10 cellular contexts compared by ENCODE assay signal in genomic region chr4:4395849-4396627, GRCh38. TPM values are rescaled to one million over a fixed set of nuclear protein-coding genes. Genes with fewer than 3 reads are reported as not detected.
DNase-seq lines count a peak whose midpoint lies in the region; ATAC-seq and TF ChIP-seq lines count a peak whose summit lies in the region.
"Had no signal": no experiment of that assay in that cellular context is flagged by ENCODE, and none has a peak within 500 bp of the region (broad histone marks: within the 10 kb centered on the region; RNA-seq: fewer than 3 reads in every experiment).

No MANE protein-coding gene starts in this region.

- H3K9me2 ChIP-seq in GM23338 (ENCODE audit: insufficient read depth): no peaks in the 10 kb centered on the region

- H3K4me3 ChIP-seq in GM23338: no peak overlapping the region

- peak overlapping the region; percentile 79 for H3K27ac ChIP-seq in GM23338 (ENCODE audit: low read depth)

- H3K79me2 ChIP-seq in GM23338 (replicated peaks; ENCODE audit: insufficient read depth): 0 out of 2 replicates have a peak, but pooled peaks cover 4% of the 10 kb centered on the region

- no peak overlapping the region for H3K4me2 ChIP-seq in GM23338

- no peaks in the 10 kb centered on the region for H3K27me3 ChIP-seq in GM23338 (ENCODE audit: insufficient read depth)

- no peak for TF ChIP-seq CTCF in GM23338 (conservative IDR thresholded peaks at IDR 0.05; ENCODE audit: low read depth in 2 of 2)

- H3K27me3 Mint-ChIP-seq in GM23338 (ENCODE audit: insufficient read depth, low read depth, poor library complexity) (peaks cover 18% of the 10 kb centered on the region), memory B cell (peaks cover 10% of the 10 kb centered on the region)
- no peaks in the 10 kb centered on the region for H3K27me3 Mint-ChIP-seq in activated CD8-positive, alpha-beta memory T cell treated with anti-CD3 and anti-CD28 coated beads, Interleukin-2, amount 10 ng/mL, durations not matched to agents 7 days and 5 days
- H3K27me3 Mint-ChIP-seq: stimulated activated naive CD8-positive, alpha-beta T cell treated with anti-CD3 and anti-CD28 coated beads, Interleukin-15, Interleukin-2, amounts not matched to agents 100 ng/mL and 50 ng/mL, for 24 hours had no signal

- H3F3A ChIP-seq in GM23338 (replicated peaks; ENCODE audit: low read depth): no peaks in the 10 kb centered on the region

- H3K36me3 ChIP-seq in GM23338 (ENCODE audit: insufficient read depth): no peaks in the 10 kb centered on the region

- peaks cover 24% of the 10 kb centered on the region for H3K4me1 Mint-ChIP-seq in GM23338
- peaks cover 3% of the 10 kb centered on the region for H3K4me1 Mint-ChIP-seq in memory B cell
- H3K4me1 Mint-ChIP-seq in activated CD8-positive, alpha-beta memory T cell treated with anti-CD3 and anti-CD28 coated beads, Interleukin-2, amount 10 ng/mL, durations not matched to agents 7 days and 5 days: no peaks in the 10 kb centered on the region

- H3K36me3 Mint-ChIP-seq in GM23338 (ENCODE audit: low read depth): peaks cover 60% of the 10 kb centered on the region
- no peaks in the 10 kb centered on the region for H3K36me3 Mint-ChIP-seq in memory B cell
- H3K36me3 Mint-ChIP-seq in activated CD8-positive, alpha-beta memory T cell treated with anti-CD3 and anti-CD28 coated beads, Interleukin-2, amount 10 ng/mL, durations not matched to agents 7 days and 5 days: peaks cover 2% of the 10 kb centered on the region

- peak overlapping the region; percentile 1; the same call in 1 of the 2 replicates for H3K27ac Mint-ChIP-seq in GM23338
- no peak overlapping the region for H3K27ac Mint-ChIP-seq in memory B cell
- no peak overlapping the region for H3K27ac Mint-ChIP-seq in activated CD8-positive, alpha-beta memory T cell treated with anti-CD3 and anti-CD28 coated beads, Interleukin-2, amount 10 ng/mL, durations not matched to agents 7 days and 5 days
- H3K27ac Mint-ChIP-seq: stimulated activated naive CD8-positive, alpha-beta T cell treated with anti-CD3 and anti-CD28 coated beads, Interleukin-15, Interleukin-2, amounts not matched to agents 100 ng/mL and 50 ng/mL, for 24 hours had no signal

- H3K4me3 Mint-ChIP-seq in GM23338 (no peak overlapping the region), memory B cell (peak overlapping the region; percentile 68)
- H3K4me3 Mint-ChIP-seq in activated CD8-positive, alpha-beta memory T cell treated with anti-CD3 and anti-CD28 coated beads, Interleukin-2, amount 10 ng/mL, durations not matched to agents 7 days and 5 days: no peak overlapping the region
- H3K4me3 Mint-ChIP-seq: stimulated activated naive CD8-positive, alpha-beta T cell treated with anti-CD3 and anti-CD28 coated beads, Interleukin-15, Interleukin-2, amounts not matched to agents 100 ng/mL and 50 ng/mL, for 24 hours had no signal

- CTCF ChIA-PET in activated CD8-positive, alpha-beta memory T cell treated with anti-CD3 and anti-CD28 coated beads, Interleukin-2, amount 10 ng/mL, durations not matched to agents 7 days and 5 days (lab: Charles Lee): no interaction called here

- DNase-seq in DMS79 treated with DMSO at 0.1 percent for 48 hours (lab: John Stamatoyannopoulos, UW) (peak; percentile 48), GM23338 (ENCODE audit: low spot score) (peak; percentile 55), OCI-M1 (lab: John Stamatoyannopoulos, UW) (peak; percentile 21), memory B cell (ENCODE audit: low spot score in 2 of 2) (no peak), NCI-H1930 (lab: John Stamatoyannopoulos, UW) (no peak)
- DNase-seq in stimulated activated naive CD4-positive, alpha-beta T cell treated with Interleukin-2 at 50 U/mL for 16 hours (lab: John Stamatoyannopoulos, UW): no peak
- no peak for DNase-seq in activated CD8-positive, alpha-beta memory T cell treated with anti-CD3 and anti-CD28 coated beads, Interleukin-2, amount 10 ng/mL, durations not matched to agents 7 days and 5 days

- H3K9me3 Mint-ChIP-seq in GM23338 (no peaks in the 10 kb centered on the region; the same call in 1 of the 3 replicates), memory B cell (peaks cover 4% of the 10 kb centered on the region)
- H3K9me3 Mint-ChIP-seq in activated CD8-positive, alpha-beta memory T cell treated with anti-CD3 and anti-CD28 coated beads, Interleukin-2, amount 10 ng/mL, durations not matched to agents 7 days and 5 days (ENCODE audit: low read depth): no peaks in the 10 kb centered on the region
- H3K9me3 Mint-ChIP-seq: immature natural killer cell; stimulated activated naive CD8-positive, alpha-beta T cell treated with anti-CD3 and anti-CD28 coated beads, Interleukin-15, Interleukin-2, amounts not matched to agents 100 ng/mL and 50 ng/mL, for 24 hours had no signal

- ATAC-seq in GM23338 (peak; percentile 71), memory B cell (ENCODE audit: low read depth) (peak; percentile 93), HG02763 (IDR thresholded peaks at IDR 0.05; ENCODE audit: unreplicated experiment) (no peak)
- no peak for ATAC-seq in activated CD8-positive, alpha-beta memory T cell treated with anti-CD3 and anti-CD28 coated beads, Interleukin-2, amount 10 ng/mL, durations not matched to agents 7 days and 5 days

- H2AFZ ChIP-seq in GM23338: no peak overlapping the region

- no peaks in the 10 kb centered on the region for H4K20me1 ChIP-seq in GM23338 (replicated peaks; ENCODE audit: insufficient read depth)

- peaks cover 18% of the 10 kb centered on the region for H3K4me1 ChIP-seq in GM23338 (ENCODE audit: insufficient read depth)

TF ChIP-seq in GM23338, 12 proteins besides CTCF, POLR2A, EP300 and RAD21 (continues in another document):
- TF ChIP-seq POLR2AphosphoS5 (IDR thresholded peaks at IDR 0.05; ENCODE audit: low read depth) (no peak), NANOG (IDR thresholded peaks at IDR 0.05; ENCODE audit: borderline replicate concordance) (no peak), ZNF114 (CRISPR knock-in tag; IDR thresholded peaks at IDR 0.05) (no peak), CREB1 (CRISPR knock-in tag; IDR thresholded peaks at IDR 0.05; ENCODE audit: low read depth) (no peak), EZH2 (IDR thresholded peaks at IDR 0.05; ENCODE audit: low read depth, unreplicated experiment) (no peak), JUNB (IDR thresholded peaks at IDR 0.05; ENCODE audit: unreplicated experiment) (no peak), EZH2phosphoT487 (IDR thresholded peaks at IDR 0.05; ENCODE audit: unreplicated experiment) (no peak)
- TF ChIP-seq, protein P1, sequence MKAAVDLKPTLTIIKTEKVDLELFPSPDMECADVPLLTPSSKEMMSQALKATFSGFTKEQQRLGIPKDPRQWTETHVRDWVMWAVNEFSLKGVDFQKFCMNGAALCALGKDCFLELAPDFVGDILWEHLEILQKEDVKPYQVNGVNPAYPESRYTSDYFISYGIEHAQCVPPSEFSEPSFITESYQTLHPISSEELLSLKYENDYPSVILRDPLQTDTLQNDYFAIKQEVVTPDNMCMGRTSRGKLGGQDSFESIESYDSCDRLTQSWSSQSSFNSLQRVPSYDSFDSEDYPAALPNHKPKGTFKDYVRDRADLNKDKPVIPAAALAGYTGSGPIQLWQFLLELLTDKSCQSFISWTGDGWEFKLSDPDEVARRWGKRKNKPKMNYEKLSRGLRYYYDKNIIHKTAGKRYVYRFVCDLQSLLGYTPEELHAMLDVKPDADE (IDR thresholded peaks at IDR 0.05): no peak
- TF ChIP-seq, protein P2, sequence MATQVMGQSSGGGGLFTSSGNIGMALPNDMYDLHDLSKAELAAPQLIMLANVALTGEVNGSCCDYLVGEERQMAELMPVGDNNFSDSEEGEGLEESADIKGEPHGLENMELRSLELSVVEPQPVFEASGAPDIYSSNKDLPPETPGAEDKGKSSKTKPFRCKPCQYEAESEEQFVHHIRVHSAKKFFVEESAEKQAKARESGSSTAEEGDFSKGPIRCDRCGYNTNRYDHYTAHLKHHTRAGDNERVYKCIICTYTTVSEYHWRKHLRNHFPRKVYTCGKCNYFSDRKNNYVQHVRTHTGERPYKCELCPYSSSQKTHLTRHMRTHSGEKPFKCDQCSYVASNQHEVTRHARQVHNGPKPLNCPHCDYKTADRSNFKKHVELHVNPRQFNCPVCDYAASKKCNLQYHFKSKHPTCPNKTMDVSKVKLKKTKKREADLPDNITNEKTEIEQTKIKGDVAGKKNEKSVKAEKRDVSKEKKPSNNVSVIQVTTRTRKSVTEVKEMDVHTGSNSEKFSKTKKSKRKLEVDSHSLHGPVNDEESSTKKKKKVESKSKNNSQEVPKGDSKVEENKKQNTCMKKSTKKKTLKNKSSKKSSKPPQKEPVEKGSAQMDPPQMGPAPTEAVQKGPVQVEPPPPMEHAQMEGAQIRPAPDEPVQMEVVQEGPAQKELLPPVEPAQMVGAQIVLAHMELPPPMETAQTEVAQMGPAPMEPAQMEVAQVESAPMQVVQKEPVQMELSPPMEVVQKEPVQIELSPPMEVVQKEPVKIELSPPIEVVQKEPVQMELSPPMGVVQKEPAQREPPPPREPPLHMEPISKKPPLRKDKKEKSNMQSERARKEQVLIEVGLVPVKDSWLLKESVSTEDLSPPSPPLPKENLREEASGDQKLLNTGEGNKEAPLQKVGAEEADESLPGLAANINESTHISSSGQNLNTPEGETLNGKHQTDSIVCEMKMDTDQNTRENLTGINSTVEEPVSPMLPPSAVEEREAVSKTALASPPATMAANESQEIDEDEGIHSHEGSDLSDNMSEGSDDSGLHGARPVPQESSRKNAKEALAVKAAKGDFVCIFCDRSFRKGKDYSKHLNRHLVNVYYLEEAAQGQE (IDR thresholded peaks at IDR 0.05; ENCODE audit: unreplicated experiment): no peak

RNA-seq across cellular contexts. Expression of gene NSG1, which starts 9.1 kb away (rescaled TPM):
- total RNA-seq in GM23338 (2014; rRNA removed; shearing (Covaris generic)): 28.7 and 34.5 TPM in 2 replicates
- 16.5 and 17.4 TPM in 2 replicates for polyA plus RNA-seq in GM23338 (2016; fragmentation: Nextera tagmentation; extraction: Ambion mirVana)
- total RNA-seq in activated CD8-positive, alpha-beta memory T cell treated with anti-CD3 and anti-CD28 coated beads, Interleukin-2, amount 10 ng/mL, durations not matched to agents 7 days and 5 days: 1 to 10 TPM; 3.4 to 9.8 TPM

Comparison
In these comparisons a context has a peak if more than half of its experiments do, and no peak if none do; other contexts are left out.
1. DNase-seq: peak in DMS79 treated with DMSO at 0.1 percent for 48 hours (single experiment), GM23338 (single experiment) and OCI-M1 (single experiment); none in memory B cell (0 of 2), stimulated activated naive CD4-positive, alpha-beta T cell treated with Interleukin-2 at 50 U/mL for 16 hours (single experiment), NCI-H1930 (0 of 2) and activated CD8-positive, alpha-beta memory T cell treated with anti-CD3 and anti-CD28 coated beads, Interleukin-2, amount 10 ng/mL, durations not matched to agents 7 days and 5 days (single experiment).
2. ATAC-seq: peak in GM23338 (single experiment) and memory B cell (single experiment); none in activated CD8-positive, alpha-beta memory T cell treated with anti-CD3 and anti-CD28 coated beads, Interleukin-2, amount 10 ng/mL, durations not matched to agents 7 days and 5 days (single experiment) and HG02763 (single experiment).